Comparison of ENCODE assay signal across 8 cellular contexts in genomic region chr19:7395793-7396192, GRCh38. TPM values are rescaled to one million over a fixed set of nuclear protein-coding genes. Genes with fewer than 3 reads are reported as not detected.
DNase-seq lines count a peak whose midpoint lies in the region; ATAC-seq and TF ChIP-seq lines count a peak whose summit lies in the region.

No MANE protein-coding gene starts in this region.

- H3K4me3 Mint-ChIP-seq in stimulated activated naive CD8-positive, alpha-beta T cell treated with anti-CD3 and anti-CD28 coated beads, Interleukin-15, Interleukin-2, amounts not matched to agents 100 ng/mL and 50 ng/mL, for 24 hours = peak overlapping the region; percentile 87
- peak overlapping the region; percentile 90 for H3K4me3 Mint-ChIP-seq in mesothelial cell of epicardium

- H3K27ac Mint-ChIP-seq in stimulated activated naive CD8-positive, alpha-beta T cell treated with anti-CD3 and anti-CD28 coated beads, Interleukin-15, Interleukin-2, amounts not matched to agents 100 ng/mL and 50 ng/mL, for 24 hours = peak overlapping the region; percentile 71
- H3K27ac Mint-ChIP-seq in mesothelial cell of epicardium = peak overlapping the region; percentile 87

- no peaks in the 10 kb centered on the region for H3K27me3 Mint-ChIP-seq in stimulated activated naive CD8-positive, alpha-beta T cell treated with anti-CD3 and anti-CD28 coated beads, Interleukin-15, Interleukin-2, amounts not matched to agents 100 ng/mL and 50 ng/mL, for 24 hours
- H3K27me3 Mint-ChIP-seq in mesothelial cell of epicardium (ENCODE audit: low read depth) = no peaks in the 10 kb centered on the region

- intact Hi-C loops in breast epithelium (cut with DNase I; ENCODE audit: low total_unique reads) = no loop called here

- H3K4me1 ChIP-seq in breast epithelium = no peaks in the 10 kb centered on the region

- TF ChIP-seq CTCF in breast epithelium (IDR thresholded peaks at IDR 0.05) (no peak), mesothelial cell of epicardium (IDR thresholded peaks at IDR 0.05; ENCODE audit: unreplicated experiment) (no peak)

- H3K4me1 Mint-ChIP-seq in stimulated activated naive CD8-positive, alpha-beta T cell treated with anti-CD3 and anti-CD28 coated beads, Interleukin-15, Interleukin-2, amounts not matched to agents 100 ng/mL and 50 ng/mL, for 24 hours (ENCODE audit: low read depth) = peaks cover 55% of the 10 kb centered on the region
- peaks cover 21% of the 10 kb centered on the region for H3K4me1 Mint-ChIP-seq in mesothelial cell of epicardium

- H3K36me3 Mint-ChIP-seq in stimulated activated naive CD8-positive, alpha-beta T cell treated with anti-CD3 and anti-CD28 coated beads, Interleukin-15, Interleukin-2, amounts not matched to agents 100 ng/mL and 50 ng/mL, for 24 hours (ENCODE audit: low read depth) = peaks cover 8% of the 10 kb centered on the region
- H3K36me3 Mint-ChIP-seq in mesothelial cell of epicardium = peaks cover 3% of the 10 kb centered on the region

- no peaks in the 10 kb centered on the region for H3K9me3 Mint-ChIP-seq in stimulated activated naive CD8-positive, alpha-beta T cell treated with anti-CD3 and anti-CD28 coated beads, Interleukin-15, Interleukin-2, amounts not matched to agents 100 ng/mL and 50 ng/mL, for 24 hours
- H3K9me3 Mint-ChIP-seq in mesothelial cell of epicardium = no peaks in the 10 kb centered on the region

- H3K4me3 ChIP-seq in breast epithelium = peak overlapping the region; percentile 77 to 100 (median 87)

- H3K9me3 ChIP-seq in breast epithelium = no peaks in the 10 kb centered on the region

- H3K36me3 ChIP-seq in breast epithelium = no peaks in the 10 kb centered on the region

- no peak for DNase-seq in stimulated activated naive CD8-positive, alpha-beta T cell treated with anti-CD3 and anti-CD28 coated beads, Interleukin-15, Interleukin-2, amounts not matched to agents 100 U/mL and 50 U/mL, for 24 hours
- DNase-seq in breast epithelium (ENCODE audit: low spot score in 2 of 2) (no peak), mesothelial cell of epicardium (ENCODE audit: low spot score in 2 of 2, unreplicated experiment in 2 of 2) (no peak), DMS 273 treated with DMSO at 0.1 percent for 48 hours (lab: John Stamatoyannopoulos, UW) (no peak)
- DNase-seq in stimulated activated CD4-positive, alpha-beta T cell treated with anti-CD3 and anti-CD28 coated beads, Interleukin-4, amount 100 ng/mL, for 4 hours = no peak

- no peaks in the 10 kb centered on the region for H3K27me3 ChIP-seq in breast epithelium

- no peak overlapping the region for H3K27ac ChIP-seq in breast epithelium

- ATAC-seq in stimulated activated naive CD8-positive, alpha-beta T cell treated with anti-CD3 and anti-CD28 coated beads, Interleukin-15, Interleukin-2, amounts not matched to agents 100 U/mL and 50 U/mL, for 24 hours = no peak
- no peak for ATAC-seq in HG03039 (IDR thresholded peaks at IDR 0.05; ENCODE audit: unreplicated experiment)
- no peak for ATAC-seq in HG03196 (IDR thresholded peaks at IDR 0.05; ENCODE audit: unreplicated experiment)

- TF ChIP-seq POLR2A in breast epithelium (IDR thresholded peaks at IDR 0.05) = no peak

RNA-seq across cellular contexts. Expression of gene ARHGEF18, which starts 47.1 kb away (rescaled TPM):
- total RNA-seq in breast epithelium (10 to 100 TPM; 16.8 to 23.3 (median 22.9) TPM), mesothelial cell of epicardium (45.3 to 50.3 TPM (median 47.8 TPM) in 3 replicates)
